In genomic region chr11:2421226-2421994, GRCh38 we compare ENCODE assay signal across 17 cellular contexts. TPM values are rescaled to one million over a fixed set of nuclear protein-coding genes. Genes with fewer than 3 reads are reported as not detected.
DNase-seq lines count a peak whose midpoint lies in the region; ATAC-seq, FAIRE-seq and TF ChIP-seq lines count a peak whose summit lies in the region.
"Had no signal": no experiment of that assay in that cellular context is flagged by ENCODE, and none has a peak within 500 bp of the region (broad histone marks: within the 10 kb centered on the region; RNA-seq: fewer than 3 reads in every experiment).

No MANE protein-coding gene starts in this region.

- CTCF ChIA-PET in HCT116 (lab: Charles Lee) = interaction anchor here (0.6 to 5.5 kb wide), 22 partner anchors 20 to 508 kb away, joined by 3 to 225 read pairs (median 4); partner anchors contain the start of genes C11orf21, CD81, PHLDA2 and TSPAN32
- CTCF ChIA-PET in H1 (lab: Charles Lee; ENCODE audit: partially characterized antibody) = interaction anchor here (0.6 to 11.5 kb wide), 46 partner anchors 9 to 503 kb away, joined by 3 to 359 read pairs (median 5); partner anchors contain the start of genes C11orf21, TSPAN32 and TSSC4
- CTCF ChIA-PET in PC-3 (lab: Charles Lee) = interaction anchor here (1.0 to 2.4 kb wide), 3 partner anchors 21 to 144 kb away, joined by 3 to 44 read pairs (median 4); partner anchors contain the start of gene TSSC4

- no peak for FAIRE-seq in H1 (lab: Jason Lieb, UNC)
- FAIRE-seq: D721Med had no signal

- ATAC-seq in Right ventricle myocardium superior (ENCODE audit: poor library complexity) (no peak), left cardiac atrium (no peak), HCT116 (peak; percentile 8), PC-3 (no peak), HG02588 (IDR thresholded peaks at IDR 0.05; ENCODE audit: unreplicated experiment) (no peak)

- H2BK15ac ChIP-seq in H1 (ENCODE audit: low read length) (no peak overlapping the region), neuronal stem cell (ENCODE audit: low read length) (peak overlapping the region; percentile 100)

- RAD21 ChIA-PET in HCT116 (lab: Charles Lee; ENCODE audit: low non-redundant PET in 1 of 2, low total read pairs in 2 of 2, uncharacterized antibody in 2 of 2, unreplicated experiment in 2 of 2) = interaction anchor here (0.6 to 3.7 kb wide), 9 partner anchors 21 to 481 kb away, joined by 3 to 56 read pairs (median 4); partner anchors contain the start of gene TSSC4 (in 1 of the 2)

- H2AK5ac ChIP-seq in H1 (ENCODE audit: low read depth, low read length) (no peak overlapping the region), neuronal stem cell (ENCODE audit: low read depth, low read length) (peak overlapping the region; percentile 99)

- no peak overlapping the region for H3K9ac ChIP-seq in HCT116 (ENCODE audit: low read length)
- no peak overlapping the region for H3K9ac ChIP-seq in H1 (replicated peaks in 1 of 4; ENCODE audit: extremely low read depth in 1 of 4, low read depth in 3 of 4, low read length in 3 of 4)
- H3K9ac ChIP-seq in neuronal stem cell (ENCODE audit: low read depth, low read length, poor library complexity) = peak overlapping the region; percentile 86
- H3K9ac ChIP-seq in PC-3 (ENCODE audit: low read length) = no peak overlapping the region
- H3K9ac ChIP-seq: BLaER1 treated with 17β-estradiol and CSF1 and Interleukin-3, amounts not matched to agents 10 nM and 100 nM; GM23248 had no signal

- H3K27ac ChIP-seq in HCT116 (ENCODE audit: low read depth, low read length) = no peak overlapping the region
- H3K27ac ChIP-seq in H1 (ENCODE audit: low read depth, low read length) = no peak overlapping the region
- no peak overlapping the region for H3K27ac ChIP-seq in neuronal stem cell (replicated peaks; ENCODE audit: low read length)
- no peak overlapping the region for H3K27ac ChIP-seq in PC-3 (ENCODE audit: low read length)
- H3K27ac ChIP-seq: BLaER1 treated with 17β-estradiol and CSF1 and Interleukin-3, amounts not matched to agents 10 nM and 100 nM; GM23248; SJSA1 had no signal

- H3K9me3 ChIP-seq in HCT116 (ENCODE audit: control insufficient read depth in 1 of 2, insufficient read depth in 1 of 2, low read depth in 1 of 2, low read length in 2 of 2) (no peaks in the 10 kb centered on the region), H1 (ENCODE audit: insufficient read depth in 2 of 2, low read depth in 1 of 2, low read length in 1 of 2) (no peaks in the 10 kb centered on the region), neuronal stem cell (replicated peaks in 1 of 2; ENCODE audit: control insufficient read depth in 2 of 2, insufficient read depth in 1 of 2, low read depth in 1 of 2, low read length in 2 of 2) (no peaks in the 10 kb centered on the region), PC-3 (ENCODE audit: low read length) (no peaks in the 10 kb centered on the region)
- H3K9me3 ChIP-seq: BLaER1 treated with 17β-estradiol and CSF1 and Interleukin-3, amounts not matched to agents 10 nM and 100 nM; SJSA1 had no signal

- H3F3A ChIP-seq in PC-3 (ENCODE audit: low read length, unreplicated experiment) = no peaks in the 10 kb centered on the region

- intact Hi-C loops in Right ventricle myocardium superior (cut with DNase I) (loop anchor here (1.0 to 2.0 kb wide), 2 partner anchors 116 to 235 kb away; no protein-coding TSS in a partner anchor), left cardiac atrium (cut with DNase I) (loop anchor here in 1 of 2 donors (2.0 kb wide), 1 partner anchor 223 kb away; no protein-coding TSS in a partner anchor), HCT116 (cut with micrococcal nuclease) (no loop called here), PC-3 (cut with micrococcal nuclease) (loop anchor here (10.0 kb wide), 1 partner anchor 463 kb away; the partner anchor contains the start of gene CDKN1C)

- H3K23ac ChIP-seq in H1 (ENCODE audit: insufficient read length) = no peak overlapping the region
- peak overlapping the region; percentile 68 for H3K23ac ChIP-seq in neuronal stem cell (ENCODE audit: low read depth, low read length, poor library complexity)

- H3K9me2 ChIP-seq in HCT116 (ENCODE audit: insufficient read depth) (no peaks in the 10 kb centered on the region), PC-3 (replicated peaks; ENCODE audit: low read length) (no peaks in the 10 kb centered on the region)

- TF ChIP-seq POLR2A in HCT116 (IDR thresholded peaks at IDR 0.05; ENCODE audit: borderline replicate concordance, extremely low read depth, insufficient read depth, insufficient read length) (no peak), H1 (IDR thresholded peaks at IDR 0.05; ENCODE audit: control extremely low read depth in 1 of 2, low read depth in 2 of 2, low read length in 2 of 2) (no peak)

- WGBS in H1 (ENCODE audit: extremely low coverage in 1 of 2, insufficient coverage in 1 of 2, insufficient read length in 1 of 2, insufficient replicate concordance in 2 of 2, low coverage in 1 of 2, low lambda C conversion rate in 2 of 2, missing lambda C conversion rate in 1 of 2), 2 experiments = 88% methylated on average over 15 of the region's 19 CpGs; no CpG with 5 or more reads in 1 of the 2 experiments
- no CpG with 5 or more reads among the region's 19 CpGs for WGBS in neuronal stem cell (ENCODE audit: extremely low coverage in 2 of 2, insufficient read length in 2 of 2, insufficient replicate concordance in 1 of 2), 2 donors

- H2BK5ac ChIP-seq in H1 (ENCODE audit: low read depth, low read length) = peak overlapping the region; percentile 73; the same call in 1 of the 2 replicates
- peak overlapping the region; percentile 95 for H2BK5ac ChIP-seq in neuronal stem cell (ENCODE audit: low read length)

- H3K4me1 ChIP-seq in HCT116 (ENCODE audit: control insufficient read depth in 1 of 2, insufficient read depth in 2 of 2, low read length in 2 of 2) (peaks cover 0 to 13% of the 10 kb centered on the region in 2 experiments; a peak in 2 of 4 replicates), H1 (replicated peaks in 1 of 4; ENCODE audit: control insufficient read depth in 3 of 4, insufficient read depth in 4 of 4, low read length in 3 of 4) (peaks cover 0 to 5% (median under 1%) of the 10 kb centered on the region in 4 experiments; a peak in 2 of 7 replicates), neuronal stem cell (ENCODE audit: control insufficient read depth in 2 of 2, insufficient read depth in 1 of 2, low read depth in 1 of 2, low read length in 2 of 2) (peaks cover 4 to 10% of the 10 kb centered on the region in 2 donors), PC-3 (ENCODE audit: insufficient read depth, low read length) (0 out of 2 replicates have a peak, but pooled peaks cover 3% of the 10 kb centered on the region)

- TF ChIP-seq RAD21 in HCT116 (IDR thresholded peaks at IDR 0.05; ENCODE audit: low read depth) = no peak
- no peak for TF ChIP-seq RAD21 in H1 (IDR thresholded peaks at IDR 0.05 in 1 of 2, conservative IDR thresholded peaks at IDR 0.05 in 1 of 2; ENCODE audit: low read depth in 2 of 2, low read length in 2 of 2)

- H4K91ac ChIP-seq in H1 (replicated peaks; ENCODE audit: insufficient read length, low read length) (peak overlapping the region; percentile 95), neuronal stem cell (ENCODE audit: low read depth, low read length, poor library complexity) (no peak overlapping the region)

- no TSS peak for BruUV-seq in HCT116 (replicated peaks; lab: Mats Ljungman, UMichigan)
- no TSS peak for BruUV-seq in PC-3 (replicated peaks; lab: Mats Ljungman, UMichigan)

- peak; percentile 35 for DNase-seq in Right ventricle myocardium superior
- no peak for DNase-seq in left cardiac atrium
- DNase-seq in HCT116 (ENCODE audit: low read depth, low spot score) = no peak
- no peak for DNase-seq in H1 (ENCODE audit: low read depth in 1 of 2, low spot score in 2 of 2)
- no peak for DNase-seq in neuronal stem cell (ENCODE audit: low spot score)
- DNase-seq in PC-3 = no peak
- DNase-seq: NCI-H510A had no signal

- H3K23me2 ChIP-seq in H1 (ENCODE audit: low read depth, low read length) = no peaks in the 10 kb centered on the region

- H2BK20ac ChIP-seq in H1 (ENCODE audit: low read length) = no peak overlapping the region

- H4K5ac ChIP-seq in H1 (ENCODE audit: insufficient read length, low read depth, low read length) = no peak overlapping the region

- no peaks in the 10 kb centered on the region for H4K20me1 ChIP-seq in HCT116 (ENCODE audit: insufficient read depth)
- H4K20me1 ChIP-seq in H1 (replicated peaks in 1 of 2; ENCODE audit: control insufficient read depth in 1 of 2, insufficient read depth in 2 of 2, low read length in 2 of 2) = no peaks in the 10 kb centered on the region
- H4K20me1 ChIP-seq in PC-3 (ENCODE audit: low read length) = no peaks in the 10 kb centered on the region

- POLR2A ChIA-PET in HCT116 (lab: Charles Lee) (interaction anchor here (1.0 to 1.4 kb wide), 2 partner anchors 44 to 115 kb away, joined by 3 read pairs; no protein-coding TSS in a partner anchor), H1 (lab: Charles Lee; ENCODE audit: partially characterized antibody) (interaction anchor here (0.9 to 4.3 kb wide), 6 partner anchors 16 to 464 kb away, joined by 3 to 17 read pairs (median 8); partner anchors contain the start of genes CDKN1C and TSSC4), PC-3 (lab: Charles Lee; ENCODE audit: unreplicated experiment) (interaction anchor here (0.6 kb wide), 2 partner anchors 13 to 103 kb away, joined by 3 read pairs; no protein-coding TSS in a partner anchor)

- H3K27me3 ChIP-seq in HCT116 (ENCODE audit: insufficient read depth, low read length) (no peaks in the 10 kb centered on the region), H1 (replicated peaks in 1 of 4; ENCODE audit: control insufficient read depth in 3 of 4, extremely low read depth in 1 of 4, insufficient read depth in 3 of 4, low read length in 3 of 4) (peaks cover 0 to 6% (median 0%) of the 10 kb centered on the region in 4 experiments; a peak in 2 of 7 replicates), neuronal stem cell (ENCODE audit: control insufficient read depth in 3 of 3, insufficient read depth in 3 of 3, low read depth in 1 of 3, low read length in 3 of 3) (no peaks in the 10 kb centered on the region), PC-3 (ENCODE audit: low read length) (no peaks in the 10 kb centered on the region)

- H4K8ac ChIP-seq in H1 (ENCODE audit: extremely low read depth, insufficient read depth, low read length) = peak overlapping the region; percentile 93
- H4K8ac ChIP-seq in neuronal stem cell (ENCODE audit: low read depth, low read length) = peak overlapping the region; percentile 100

- H2BK12ac ChIP-seq in H1 (ENCODE audit: low read depth, low read length) (0 out of 2 replicates have a peak overlapping the region, but pooled peaks have one; percentile 71), neuronal stem cell (ENCODE audit: low read length) (peak overlapping the region; percentile 91)

- H3K18ac ChIP-seq in H1 (ENCODE audit: extremely low read depth, low read length) (no peak overlapping the region), neuronal stem cell (ENCODE audit: low read length) (peak overlapping the region; percentile 95)

- no peak overlapping the region; the same call in 1 of the 2 replicates for H3K4me2 ChIP-seq in HCT116 (ENCODE audit: low read length)
- no peak overlapping the region for H3K4me2 ChIP-seq in H1 (ENCODE audit: insufficient read depth in 1 of 2, low read depth in 2 of 2, low read length in 2 of 2)
- H3K4me2 ChIP-seq in neuronal stem cell (ENCODE audit: insufficient read depth, low read length, poor library complexity, severe bottlenecking) = no peak overlapping the region
- no peak overlapping the region for H3K4me2 ChIP-seq in PC-3 (ENCODE audit: low read length)

- no peak overlapping the region for H2BK120ac ChIP-seq in H1 (replicated peaks; ENCODE audit: low read depth, low read length)
- H2BK120ac ChIP-seq in neuronal stem cell (ENCODE audit: low read depth, low read length) = peak overlapping the region; percentile 93

- H3K4me3 ChIP-seq in HCT116 (replicated peaks in 1 of 2; ENCODE audit: low read depth in 1 of 2, low read length in 2 of 2) (no peak overlapping the region), H1 (ENCODE audit: extremely low read depth in 1 of 4, insufficient read depth in 2 of 4, low read depth in 3 of 4, low read length in 4 of 4) (no peak overlapping the region), neuronal stem cell (ENCODE audit: low read length in 2 of 2) (no peak overlapping the region), PC-3 (ENCODE audit: low read length) (no peak overlapping the region)
- H3K4me3 ChIP-seq: BLaER1 treated with 17β-estradiol and CSF1 and Interleukin-3, amounts not matched to agents 10 nM and 100 nM; GM23248; SJSA1 had no signal

- H3K14ac ChIP-seq in H1 (ENCODE audit: insufficient read length) (no peak overlapping the region), neuronal stem cell (ENCODE audit: low read length) (peak overlapping the region; percentile 94)

- no peak for TF ChIP-seq EP300 in H1 (IDR thresholded peaks at IDR 0.05; ENCODE audit: borderline replicate concordance in 1 of 2, low read depth in 2 of 2, low read length in 2 of 2)

- H3K79me2 ChIP-seq in HCT116 (ENCODE audit: insufficient read depth, low read length) = no peaks in the 10 kb centered on the region
- no peaks in the 10 kb centered on the region for H3K79me2 ChIP-seq in H1 (ENCODE audit: control insufficient read depth in 1 of 2, insufficient read depth in 2 of 2, low read length in 2 of 2)
- no peaks in the 10 kb centered on the region for H3K79me2 ChIP-seq in PC-3 (ENCODE audit: low read length)

- H3K79me1 ChIP-seq in H1 (ENCODE audit: low read depth, low read length) (no peaks in the 10 kb centered on the region), neuronal stem cell (ENCODE audit: low read depth, low read length) (peaks cover 2% of the 10 kb centered on the region)

- no peak for TF ChIP-seq CTCF in HCT116 (IDR thresholded peaks at IDR 0.05 in 2 of 3, conservative IDR thresholded peaks at IDR 0.05 in 1 of 3; ENCODE audit: borderline replicate concordance in 1 of 3, insufficient read depth in 1 of 3, low read depth in 2 of 3, low read length in 2 of 3)
- TF ChIP-seq CTCF in H1 (IDR thresholded peaks at IDR 0.05; ENCODE audit: control extremely low read depth in 1 of 3, insufficient read depth in 1 of 3, low read depth in 1 of 3, low read length in 3 of 3) = no peak
- TF ChIP-seq CTCF in PC-3 (conservative IDR thresholded peaks at IDR 0.05; ENCODE audit: low read depth, low read length) = no peak

- H2AFZ ChIP-seq in HCT116 (ENCODE audit: low read depth, low read length, poor library complexity, severe bottlenecking) = no peak overlapping the region
- no peak overlapping the region for H2AFZ ChIP-seq in H1 (ENCODE audit: low read length)
- H2AFZ ChIP-seq in neuronal stem cell (ENCODE audit: low read length) = peak overlapping the region; percentile 99
- H2AFZ ChIP-seq in PC-3 (ENCODE audit: low read length) = no peak overlapping the region

- H3K4ac ChIP-seq in H1 (replicated peaks; ENCODE audit: insufficient read length, low read depth, low read length) (no peak overlapping the region), neuronal stem cell (ENCODE audit: low read length) (peak overlapping the region; percentile 38)

- H3K36me3 ChIP-seq in HCT116 (ENCODE audit: control insufficient read depth in 1 of 2, insufficient read depth in 2 of 2, low read length in 2 of 2) (no peaks in the 10 kb centered on the region), H1 (ENCODE audit: control insufficient read depth in 2 of 4, insufficient read depth in 4 of 4, low read length in 3 of 4) (no peaks in the 10 kb centered on the region), neuronal stem cell (replicated peaks in 1 of 2; ENCODE audit: control insufficient read depth in 2 of 2, insufficient read depth in 2 of 2, low read length in 2 of 2) (no peaks in the 10 kb centered on the region), PC-3 (ENCODE audit: low read depth, low read length) (no peaks in the 10 kb centered on the region)
- H3K36me3 ChIP-seq: BLaER1 treated with 17β-estradiol and CSF1 and Interleukin-3, amounts not matched to agents 10 nM and 100 nM; SJSA1 had no signal

- H3K56ac ChIP-seq in H1 (replicated peaks; ENCODE audit: insufficient read length, low read depth, low read length) = no peak overlapping the region

RNA-seq across cellular contexts. Expression of gene TSSC4, which starts 20.9 kb away (rescaled TPM):
- total RNA-seq in Right ventricle myocardium superior (36.2 TPM), left cardiac atrium (10 to 100 TPM; 34.9 to 45.7 TPM), HCT116 (2021; ENCODE audit: unreplicated experiment) (47.1 TPM), PC-3 (2014; rRNA removed) (88.3 and 98.5 TPM in 2 replicates)
- polyA plus RNA-seq in HCT116 (2012) = 40.5 and 46.1 TPM in 2 replicates
- total RNA-seq in H1 (2021; fragmentation: NEBNext Ultra II Directional; extraction: Animal tissue kit (Norgen Biotek cat#: 25700)) = 39.3 and 44.3 TPM in 2 replicates
- 34.0 and 49.6 TPM in 2 replicates for polyA plus RNA-seq in H1 (2011; rRNA removed)
- polyA plus RNA-seq in H1 (2011; cell fraction: cytosol; rRNA removed) = 36.2 TPM
- 40.4 TPM for polyA plus RNA-seq in H1 (2011; cell fraction: nucleus; rRNA removed)
- polyA plus RNA-seq in H1 (2012, experiment 1 of 2) = 25.9 to 42.8 TPM (median 40.6 TPM) in 4 replicates
- 24.6 TPM for polyA plus RNA-seq in H1 (2012, experiment 2 of 2)
- 53.6 TPM for polyA plus RNA-seq in H1 (2013, experiment 1 of 2)
- polyA plus RNA-seq in H1 (2013, experiment 2 of 2) = 49.6 TPM
- 16.0 and 16.2 TPM in 2 replicates for polyA minus RNA-seq in H1 (2011; rRNA and poly(A)+ RNA removed)
- 19.6 TPM for polyA minus RNA-seq in H1 (2011; cell fraction: cytosol; rRNA and poly(A)+ RNA removed)
- polyA minus RNA-seq in H1 (2011; cell fraction: nucleus; rRNA and poly(A)+ RNA removed) = 38.7 TPM
- polyA plus RNA-seq in neuronal stem cell (2013, experiment 1 of 2) = 50.8 TPM
- 54.1 TPM for polyA plus RNA-seq in neuronal stem cell (2013, experiment 2 of 2)

RNA-seq across cellular contexts. Expression of gene TRPM5, which starts 22.9 kb away (rescaled TPM):
- not detected for total RNA-seq in Right ventricle myocardium superior
- total RNA-seq in left cardiac atrium = not detected
- total RNA-seq in HCT116 (2021; ENCODE audit: unreplicated experiment) = 0.07 TPM
- polyA plus RNA-seq in HCT116 (2012) = not detected in 2 replicates
- 0.11 TPM in 1 of 2 replicates, not detected in the other for total RNA-seq in H1 (2021; fragmentation: NEBNext Ultra II Directional; extraction: Animal tissue kit (Norgen Biotek cat#: 25700))
- 0.02 and 0.05 TPM in 2 replicates for polyA plus RNA-seq in H1 (2011; rRNA removed)
- 0.04 TPM for polyA plus RNA-seq in H1 (2011; cell fraction: cytosol; rRNA removed)
- polyA plus RNA-seq in H1 (2011; cell fraction: nucleus; rRNA removed) = 0.24 TPM
- polyA plus RNA-seq in H1 (2012, experiment 1 of 2) = 0.04 TPM in 1 of 4 replicates, not detected in the others
- not detected for polyA plus RNA-seq in H1 (2012, experiment 2 of 2)
- 0.02 TPM for polyA plus RNA-seq in H1 (2013, experiment 1 of 2)
- 0.02 TPM for polyA plus RNA-seq in H1 (2013, experiment 2 of 2)
- not detected in 2 replicates for polyA minus RNA-seq in H1 (2011; rRNA and poly(A)+ RNA removed)
- polyA minus RNA-seq in H1 (2011; cell fraction: cytosol; rRNA and poly(A)+ RNA removed) = not detected
- polyA minus RNA-seq in H1 (2011; cell fraction: nucleus; rRNA and poly(A)+ RNA removed) = not detected
- polyA plus RNA-seq in neuronal stem cell (2013, experiment 1 of 2) = 0.01 TPM
- polyA plus RNA-seq in neuronal stem cell (2013, experiment 2 of 2) = 0.01 TPM
- total RNA-seq in PC-3 (2014; rRNA removed) = 0.06 TPM in 1 of 2 replicates, not detected in the other
- total RNA-seq: A172, G401, GM23248, HFFc6, SJSA1 had no signal
- polyA plus RNA-seq: AG04450, GM23248 had no signal

RNA-seq across cellular contexts. Expression of gene KCNQ1, which starts 23.4 kb away (rescaled TPM):
- total RNA-seq in Right ventricle myocardium superior (33.4 TPM), left cardiac atrium (10 to 100 TPM; 33.5 to 39.7 TPM), HCT116 (2021; ENCODE audit: unreplicated experiment) (10.7 TPM), PC-3 (2014; rRNA removed) (0.40 and 3.0 TPM in 2 replicates)
- polyA plus RNA-seq in HCT116 (2012) = 8.5 and 10.8 TPM in 2 replicates
- total RNA-seq in H1 (2021; fragmentation: NEBNext Ultra II Directional; extraction: Animal tissue kit (Norgen Biotek cat#: 25700)) = 2.0 and 2.4 TPM in 2 replicates
- polyA plus RNA-seq in H1 (2011; rRNA removed) = 1.9 and 2.4 TPM in 2 replicates
- 1.4 TPM for polyA plus RNA-seq in H1 (2011; cell fraction: cytosol; rRNA removed)
- polyA plus RNA-seq in H1 (2011; cell fraction: nucleus; rRNA removed) = 2.3 TPM
- 1.4 to 2.5 TPM (median 2.0 TPM) in 4 replicates for polyA plus RNA-seq in H1 (2012, experiment 1 of 2)
- 2.2 TPM for polyA plus RNA-seq in H1 (2012, experiment 2 of 2)
- 2.0 TPM for polyA plus RNA-seq in H1 (2013, experiment 1 of 2)
- polyA plus RNA-seq in H1 (2013, experiment 2 of 2) = 2.0 TPM
- 1.3 and 2.8 TPM in 2 replicates for polyA minus RNA-seq in H1 (2011; rRNA and poly(A)+ RNA removed)
- 1.8 TPM for polyA minus RNA-seq in H1 (2011; cell fraction: cytosol; rRNA and poly(A)+ RNA removed)
- polyA minus RNA-seq in H1 (2011; cell fraction: nucleus; rRNA and poly(A)+ RNA removed) = 6.1 TPM
- 1.2 TPM for polyA plus RNA-seq in neuronal stem cell (2013, experiment 1 of 2)
- 1.1 TPM for polyA plus RNA-seq in neuronal stem cell (2013, experiment 2 of 2)
- total RNA-seq: Daoy, GM23248, HFFc6, SJSA1 had no signal
- polyA plus RNA-seq: AG04450, GM23248 had no signal

RNA-seq across cellular contexts. Expression of gene CD81, which starts 44.3 kb away (rescaled TPM):
- 457 TPM for total RNA-seq in Right ventricle myocardium superior
- total RNA-seq in left cardiac atrium = 100 to 1,000 TPM; 699 to 773 TPM
- 296 TPM for total RNA-seq in HCT116 (2021; ENCODE audit: unreplicated experiment)
- 454 and 578 TPM in 2 replicates for polyA plus RNA-seq in HCT116 (2012)
- 238 and 240 TPM in 2 replicates for total RNA-seq in H1 (2021; fragmentation: NEBNext Ultra II Directional; extraction: Animal tissue kit (Norgen Biotek cat#: 25700))
- polyA plus RNA-seq in H1 (2011; rRNA removed) = 309 and 386 TPM in 2 replicates
- polyA plus RNA-seq in H1 (2011; cell fraction: cytosol; rRNA removed) = 189 TPM
- polyA plus RNA-seq in H1 (2011; cell fraction: nucleus; rRNA removed) = 205 TPM
- 237 to 356 TPM (median 324 TPM) in 4 replicates for polyA plus RNA-seq in H1 (2012, experiment 1 of 2)
- 408 TPM for polyA plus RNA-seq in H1 (2012, experiment 2 of 2)
- 299 TPM for polyA plus RNA-seq in H1 (2013, experiment 1 of 2)
- 331 TPM for polyA plus RNA-seq in H1 (2013, experiment 2 of 2)
- 242 and 320 TPM in 2 replicates for polyA minus RNA-seq in H1 (2011; rRNA and poly(A)+ RNA removed)
- 169 TPM for polyA minus RNA-seq in H1 (2011; cell fraction: cytosol; rRNA and poly(A)+ RNA removed)
- polyA minus RNA-seq in H1 (2011; cell fraction: nucleus; rRNA and poly(A)+ RNA removed) = 74.6 TPM
- polyA plus RNA-seq in neuronal stem cell (2013, experiment 1 of 2) = 200 TPM
- polyA plus RNA-seq in neuronal stem cell (2013, experiment 2 of 2) = 195 TPM
- 134 and 140 TPM in 2 replicates for total RNA-seq in PC-3 (2014; rRNA removed)
